Comparison of ENCODE assay signal across 2 cellular contexts in the genomic region with DNA sequence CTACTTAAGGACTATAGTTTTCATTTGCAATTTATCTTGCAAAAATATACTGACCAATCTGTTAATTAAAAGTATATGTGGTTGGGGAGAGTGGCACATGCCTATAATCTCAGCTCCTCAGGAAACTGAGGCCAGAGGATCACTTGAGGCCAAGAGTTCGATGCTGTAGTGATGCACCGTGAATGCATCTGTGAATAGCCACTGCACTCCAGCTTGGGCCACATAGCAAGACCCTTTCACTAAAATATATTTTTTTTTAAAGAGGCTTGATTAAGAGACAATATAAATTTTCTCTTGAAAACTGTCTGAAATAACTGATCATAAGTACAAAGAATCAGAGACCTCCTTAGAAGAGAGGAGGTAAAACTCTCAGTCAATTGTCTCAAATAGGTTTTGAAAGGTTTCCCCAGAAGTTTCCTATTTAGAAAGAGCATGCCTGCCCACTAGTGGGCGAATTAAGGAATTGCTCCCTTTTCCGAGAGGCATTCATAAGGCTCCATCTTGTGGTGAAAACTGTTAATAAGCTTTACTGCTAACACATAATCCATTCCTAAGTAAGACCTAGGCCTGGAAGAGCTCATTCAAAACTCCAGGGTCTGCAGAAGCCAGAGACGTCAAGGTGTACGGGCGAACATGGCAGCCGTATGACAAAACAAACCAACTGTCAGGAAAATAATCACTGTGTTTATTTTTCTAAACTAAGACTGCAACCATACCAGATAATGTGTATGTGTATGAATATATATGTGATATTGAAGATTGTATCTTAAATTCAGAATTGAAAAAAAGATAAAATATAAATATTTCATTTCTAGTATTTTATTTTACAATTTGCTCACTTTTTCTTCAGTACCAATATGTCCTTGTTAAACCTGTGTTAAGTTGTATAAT.
TF ChIP-seq lines count a peak whose summit lies in the region.

No MANE protein-coding gene starts in this region.

TF ChIP-seq in WTC11, 78 proteins besides CTCF, POLR2A, EP300 and RAD21:
- TF ChIP-seq JUN (CRISPR knock-in tag; IDR thresholded peaks at IDR 0.05) (no peak), MAX (CRISPR knock-in tag; IDR thresholded peaks at IDR 0.05) (0 out of 2 replicates have a peak, but pooled peaks have one; percentile 25), TEAD1 (CRISPR knock-in tag; IDR thresholded peaks at IDR 0.05) (0 out of 2 replicates have a peak, but pooled peaks have one; percentile 27)

TF ChIP-seq in HepG2, 621 proteins besides CTCF, POLR2A, EP300 and RAD21 (continues in another document):
- TF ChIP-seq ZNF557 (CRISPR knock-in tag; IDR thresholded peaks at IDR 0.05): no peak
- TF ChIP-seq ZNF331 (CRISPR knock-in tag; IDR thresholded peaks at IDR 0.05): peak; percentile 39; the same call in 1 of the 2 replicates
- no peak for TF ChIP-seq SP1 (IDR thresholded peaks at IDR 0.05)
- TF ChIP-seq SP1 (CRISPR knock-in tag; IDR thresholded peaks at IDR 0.05): no peak
- TF ChIP-seq, protein P1, sequence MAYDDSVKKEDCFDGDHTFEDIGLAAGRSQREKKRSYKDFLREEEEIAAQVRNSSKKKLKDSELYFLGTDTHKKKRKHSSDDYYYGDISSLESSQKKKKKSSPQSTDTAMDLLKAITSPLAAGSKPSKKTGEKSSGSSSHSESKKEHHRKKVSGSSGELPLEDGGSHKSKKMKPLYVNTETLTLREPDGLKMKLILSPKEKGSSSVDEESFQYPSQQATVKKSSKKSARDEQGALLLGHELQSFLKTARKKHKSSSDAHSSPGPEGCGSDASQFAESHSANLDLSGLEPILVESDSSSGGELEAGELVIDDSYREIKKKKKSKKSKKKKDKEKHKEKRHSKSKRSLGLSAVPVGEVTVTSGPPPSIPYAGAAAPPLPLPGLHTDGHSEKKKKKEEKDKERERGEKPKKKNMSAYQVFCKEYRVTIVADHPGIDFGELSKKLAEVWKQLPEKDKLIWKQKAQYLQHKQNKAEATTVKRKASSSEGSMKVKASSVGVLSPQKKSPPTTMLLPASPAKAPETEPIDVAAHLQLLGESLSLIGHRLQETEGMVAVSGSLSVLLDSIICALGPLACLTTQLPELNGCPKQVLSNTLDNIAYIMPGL (CRISPR knock-in tag; IDR thresholded peaks at IDR 0.05; ENCODE audit: borderline replicate concordance in 1 of 2, low read depth in 1 of 2): peak; percentile 50 to 79; a peak in 2 of 4 replicates
- TF ChIP-seq SOX13 (IDR thresholded peaks at IDR 0.05): no peak
- 0 out of 4 replicates have a peak, but pooled peaks of 1 of the 2 experiments have one; percentile 10 for TF ChIP-seq SOX13 (CRISPR knock-in tag; conservative IDR thresholded peaks at IDR 0.05 in 1 of 2, IDR thresholded peaks at IDR 0.05 in 1 of 2)
- TF ChIP-seq IRF2 (CRISPR knock-in tag; IDR thresholded peaks at IDR 0.05): 0 out of 2 replicates have a peak, but pooled peaks have one; percentile 40
- 0 out of 2 replicates have a peak, but pooled peaks have one; percentile 51 for TF ChIP-seq ARID3A (IDR thresholded peaks at IDR 0.05; ENCODE audit: low read depth, low read length)
- TF ChIP-seq NCOR1 (IDR thresholded peaks at IDR 0.05; ENCODE audit: borderline replicate concordance, low read length): no peak
- TF ChIP-seq RXRB (CRISPR knock-in tag; IDR thresholded peaks at IDR 0.05; ENCODE audit: borderline replicate concordance): 0 out of 2 replicates have a peak, but pooled peaks have one; percentile 49
- TF ChIP-seq, protein P2, sequence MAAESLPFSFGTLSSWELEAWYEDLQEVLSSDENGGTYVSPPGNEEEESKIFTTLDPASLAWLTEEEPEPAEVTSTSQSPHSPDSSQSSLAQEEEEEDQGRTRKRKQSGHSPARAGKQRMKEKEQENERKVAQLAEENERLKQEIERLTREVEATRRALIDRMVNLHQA (CRISPR knock-in tag; IDR thresholded peaks at IDR 0.05): no peak
- TF ChIP-seq, protein P3, sequence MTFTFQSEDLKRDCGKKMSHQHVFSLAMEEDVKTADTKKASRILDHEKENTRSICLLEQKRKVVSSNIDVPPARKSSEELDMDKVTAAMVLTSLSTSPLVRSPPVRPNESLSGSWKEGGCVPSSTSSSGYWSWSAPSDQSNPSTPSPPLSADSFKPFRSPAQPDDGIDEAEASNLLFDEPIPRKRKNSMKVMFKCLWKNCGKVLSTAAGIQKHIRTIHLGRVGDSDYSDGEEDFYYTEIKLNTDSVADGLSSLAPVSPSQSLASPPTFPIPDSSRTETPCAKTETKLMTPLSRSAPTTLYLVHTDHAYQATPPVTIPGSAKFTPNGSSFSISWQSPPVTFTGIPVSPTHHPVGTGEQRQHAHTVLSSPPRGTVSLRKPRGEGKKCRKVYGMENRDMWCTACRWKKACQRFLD (CRISPR knock-in tag; IDR thresholded peaks at IDR 0.05; ENCODE audit: borderline replicate concordance): no peak
- no peak for TF ChIP-seq ZSCAN31 (CRISPR knock-in tag; IDR thresholded peaks at IDR 0.05; ENCODE audit: low read depth)
- TF ChIP-seq NONO (IDR thresholded peaks at IDR 0.05): no peak
- TF ChIP-seq NONO (CRISPR knock-in tag; conservative IDR thresholded peaks at IDR 0.05): no peak
- TF ChIP-seq NFKBIZ (CRISPR knock-in tag; IDR thresholded peaks at IDR 0.05): 0 out of 2 replicates have a peak, but pooled peaks have one; percentile 29
- peak; percentile 46; the same call in 1 of the 2 replicates for TF ChIP-seq ELF3 (CRISPR knock-in tag; IDR thresholded peaks at IDR 0.05)
- TF ChIP-seq, protein P4, sequence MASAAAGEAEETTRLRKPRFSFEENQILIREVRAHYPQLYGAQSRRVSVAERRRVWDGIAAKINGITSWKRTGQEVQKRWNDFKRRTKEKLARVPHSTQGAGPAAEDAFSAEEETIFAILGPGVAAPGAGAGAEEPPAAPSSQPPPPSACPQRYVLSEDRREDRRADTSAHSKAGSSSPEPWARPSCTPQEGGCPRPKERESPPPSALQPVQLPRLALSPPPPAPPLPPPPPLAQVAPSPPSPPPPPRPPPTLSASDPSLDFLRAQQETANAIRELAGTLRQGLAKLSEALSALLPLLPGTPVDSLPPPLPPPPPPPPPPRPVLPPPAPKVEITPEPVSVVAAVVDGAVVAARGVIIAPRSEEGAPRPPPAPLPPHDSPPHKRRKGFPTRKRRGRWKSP (CRISPR knock-in tag; IDR thresholded peaks at IDR 0.05): no peak
- peak; percentile 97 for TF ChIP-seq STAG1 (CRISPR knock-in tag; IDR thresholded peaks at IDR 0.05)
- TF ChIP-seq SMC3 (IDR thresholded peaks at IDR 0.05; ENCODE audit: low read length): peak; percentile 99
- TF ChIP-seq HOMEZ (CRISPR knock-in tag; IDR thresholded peaks at IDR 0.05; ENCODE audit: low read depth): 0 out of 2 replicates have a peak, but pooled peaks have one; percentile 27
- TF ChIP-seq ISL2 (CRISPR knock-in tag; IDR thresholded peaks at IDR 0.05): 0 out of 2 replicates have a peak, but pooled peaks have one; percentile 46
- no peak for TF ChIP-seq ZNF18 (CRISPR knock-in tag; IDR thresholded peaks at IDR 0.05; ENCODE audit: insufficient replicate concordance)
- TF ChIP-seq ZGPAT (CRISPR knock-in tag; IDR thresholded peaks at IDR 0.05): 0 out of 2 replicates have a peak, but pooled peaks have one; percentile 24
- peak; percentile 52; the same call in 1 of the 2 replicates for TF ChIP-seq PPARG (CRISPR knock-in tag; conservative IDR thresholded peaks at IDR 0.05)
- peak; percentile 88 for TF ChIP-seq MIXL1 (CRISPR knock-in tag; IDR thresholded peaks at IDR 0.05)
- 0 out of 2 replicates have a peak, but pooled peaks have one; percentile 45 for TF ChIP-seq DNMT3B (CRISPR knock-in tag; conservative IDR thresholded peaks at IDR 0.05)
- TF ChIP-seq SMAD3 (CRISPR knock-in tag; IDR thresholded peaks at IDR 0.05): 0 out of 2 replicates have a peak, but pooled peaks have one; percentile 51
- TF ChIP-seq ZNF800 (CRISPR knock-in tag; IDR thresholded peaks at IDR 0.05): 0 out of 2 replicates have a peak, but pooled peaks have one; percentile 28
- TF ChIP-seq, protein P5, sequence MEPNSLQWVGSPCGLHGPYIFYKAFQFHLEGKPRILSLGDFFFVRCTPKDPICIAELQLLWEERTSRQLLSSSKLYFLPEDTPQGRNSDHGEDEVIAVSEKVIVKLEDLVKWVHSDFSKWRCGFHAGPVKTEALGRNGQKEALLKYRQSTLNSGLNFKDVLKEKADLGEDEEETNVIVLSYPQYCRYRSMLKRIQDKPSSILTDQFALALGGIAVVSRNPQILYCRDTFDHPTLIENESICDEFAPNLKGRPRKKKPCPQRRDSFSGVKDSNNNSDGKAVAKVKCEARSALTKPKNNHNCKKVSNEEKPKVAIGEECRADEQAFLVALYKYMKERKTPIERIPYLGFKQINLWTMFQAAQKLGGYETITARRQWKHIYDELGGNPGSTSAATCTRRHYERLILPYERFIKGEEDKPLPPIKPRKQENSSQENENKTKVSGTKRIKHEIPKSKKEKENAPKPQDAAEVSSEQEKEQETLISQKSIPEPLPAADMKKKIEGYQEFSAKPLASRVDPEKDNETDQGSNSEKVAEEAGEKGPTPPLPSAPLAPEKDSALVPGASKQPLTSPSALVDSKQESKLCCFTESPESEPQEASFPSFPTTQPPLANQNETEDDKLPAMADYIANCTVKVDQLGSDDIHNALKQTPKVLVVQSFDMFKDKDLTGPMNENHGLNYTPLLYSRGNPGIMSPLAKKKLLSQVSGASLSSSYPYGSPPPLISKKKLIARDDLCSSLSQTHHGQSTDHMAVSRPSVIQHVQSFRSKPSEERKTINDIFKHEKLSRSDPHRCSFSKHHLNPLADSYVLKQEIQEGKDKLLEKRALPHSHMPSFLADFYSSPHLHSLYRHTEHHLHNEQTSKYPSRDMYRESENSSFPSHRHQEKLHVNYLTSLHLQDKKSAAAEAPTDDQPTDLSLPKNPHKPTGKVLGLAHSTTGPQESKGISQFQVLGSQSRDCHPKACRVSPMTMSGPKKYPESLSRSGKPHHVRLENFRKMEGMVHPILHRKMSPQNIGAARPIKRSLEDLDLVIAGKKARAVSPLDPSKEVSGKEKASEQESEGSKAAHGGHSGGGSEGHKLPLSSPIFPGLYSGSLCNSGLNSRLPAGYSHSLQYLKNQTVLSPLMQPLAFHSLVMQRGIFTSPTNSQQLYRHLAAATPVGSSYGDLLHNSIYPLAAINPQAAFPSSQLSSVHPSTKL (CRISPR knock-in tag; IDR thresholded peaks at IDR 0.05): peak; percentile 15; the same call in 1 of the 2 replicates
